28 cellular contexts compared by ENCODE assay signal in genomic region chr7:93354815-93355214, GRCh38.
"Had no signal": no experiment of that assay in that cellular context is flagged by ENCODE, and none has a peak within 500 bp of the region (broad histone marks: within the 10 kb centered on the region; RNA-seq: fewer than 3 reads in every experiment).

No MANE protein-coding gene starts in this region.

- FAIRE-seq: pancreas had no signal

- H3K9me3 ChIP-seq: neutrophil, pancreas, psoas muscle, spleen, suprapubic skin, testis, tibial artery, transverse colon, upper lobe of right lung, uterus had no signal

- H3K27ac ChIP-seq: neutrophil, pancreas, psoas muscle, skin epidermis, spleen, suprapubic skin, testis, tibial artery, transverse colon, upper lobe of right lung, uterus had no signal

- H3K36me3 ChIP-seq: neutrophil, pancreas, uterus had no signal

- DNase-seq: naive thymus-derived CD4-positive, alpha-beta T cell; natural killer cell; nucleus accumbens; pancreas; posterior cingulate gyrus; psoas muscle; right cardiac atrium; spleen; stimulated activated CD4-positive, alpha-beta T cell treated with anti-CD3 and anti-CD28 coated beads, Interleukin-12 subunit alpha, Interleukin-12 subunit beta, amount 100 ng/mL, for 4 hours; stimulated activated CD4-positive, alpha-beta T cell treated with anti-CD3 and anti-CD28 coated beads, Interleukin-1b, Interleukin-23, amount 100 ng/mL, for 48 hours; stimulated activated CD4-positive, alpha-beta T cell treated with anti-CD3 and anti-CD28 coated beads, Interleukin-4, amount 100 ng/mL, for 1 hour; stimulated activated CD4-positive, alpha-beta T cell treated with anti-CD3 and anti-CD28 coated beads, Interleukin-4, amount 100 ng/mL, for 4 hours; stimulated activated CD8-positive, alpha-beta memory T cell treated with anti-CD3 and anti-CD28 coated beads, Interleukin-4, amount 100 ng/mL, for 48 hours; stimulated activated naive CD4-positive, alpha-beta T cell; stimulated activated naive CD8-positive, alpha-beta T cell treated with anti-CD3 and anti-CD28 coated beads, Interleukin-15, amount 100 ng/mL, for 72 hours; stimulated activated naive CD8-positive, alpha-beta T cell treated with anti-CD3 and anti-CD28 coated beads, Interleukin-15, Interleukin-2, amounts not matched to agents 100 U/mL and 50 U/mL, for 24 hours; substantia nigra; testis; tibial artery; transverse colon; upper lobe of right lung; uterus had no signal

- H3K4me3 ChIP-seq: pancreas, psoas muscle, skin epidermis, smooth muscle cell, spleen, suprapubic skin, testis, tibial artery, transverse colon, upper lobe of right lung, uterus had no signal

- H3K4me2 ChIP-seq: smooth muscle cell had no signal

- ATAC-seq: naive thymus-derived CD4-positive, alpha-beta T cell; natural killer cell; pancreas; psoas muscle; right cardiac atrium; sciatic nerve; stimulated activated memory B cell treated with anti-CD40 and anti-IgM and Interleukin-4, amounts not matched to agents 10 μg/mL and 1 μg/mL and 100 μg/mL, for 72 hours; stimulated activated naive CD8-positive, alpha-beta T cell treated with anti-CD3 and anti-CD28 coated beads, Interleukin-15, amount 100 ng/mL, for 72 hours; stimulated activated naive CD8-positive, alpha-beta T cell treated with anti-CD3 and anti-CD28 coated beads, Interleukin-15, Interleukin-2, amounts not matched to agents 100 U/mL and 50 U/mL, for 24 hours; upper lobe of right lung had no signal

- H3K27me3 ChIP-seq: neutrophil, pancreas, spleen, suprapubic skin, testis, tibial artery, transverse colon, upper lobe of right lung, uterus had no signal

- H3K4me1 ChIP-seq: pancreas, psoas muscle, spleen, suprapubic skin, tibial artery, transverse colon, upper lobe of right lung, uterus had no signal
